ENCODE assay signal across 26 cellular contexts in the genomic region with DNA sequence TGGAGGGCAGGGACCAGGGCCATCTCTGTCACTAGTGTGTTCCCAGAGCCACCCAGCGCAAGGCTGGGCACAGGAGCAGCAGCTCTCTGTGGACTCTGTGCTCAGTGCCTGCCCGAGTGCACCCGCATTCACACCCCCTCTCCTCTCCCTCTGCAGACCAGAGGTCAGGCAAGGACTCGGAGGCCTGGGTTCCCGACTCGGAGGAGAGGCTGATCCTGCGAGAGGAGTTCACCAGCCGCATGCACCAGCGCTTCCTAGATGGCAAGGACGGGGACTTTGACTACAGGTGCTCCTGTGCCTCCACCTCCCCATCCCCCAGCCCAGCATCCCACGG. TPM values are rescaled to one million over a fixed set of nuclear protein-coding genes. Genes with fewer than 3 reads are reported as not detected.
DNase-seq lines count a peak whose midpoint lies in the region; ATAC-seq, FAIRE-seq and TF ChIP-seq lines count a peak whose summit lies in the region.
"Had no signal": no experiment of that assay in that cellular context is flagged by ENCODE, and none has a peak within 500 bp of the region (broad histone marks: within the 10 kb centered on the region; RNA-seq: fewer than 3 reads in every experiment).

No MANE protein-coding gene starts in this region.

- H3K36me3 ChIP-seq in K562 (ENCODE audit: control insufficient read depth, insufficient read depth, low read length): peaks cover 80% of the 10 kb centered on the region
- peaks cover 20% of the 10 kb centered on the region for H3K36me3 ChIP-seq in H7 (replicated peaks; ENCODE audit: control insufficient read depth, insufficient read depth, low read length)

- 100% methylated on average over 1 of the region's 11 CpGs for WGBS in K562 (ENCODE audit: insufficient coverage, low coverage, missing lambda C conversion rate)

- no peak for TF ChIP-seq CTCF in K562 (IDR thresholded peaks at IDR 0.05 in 2 of 3, conservative IDR thresholded peaks at IDR 0.05 in 1 of 3; ENCODE audit: insufficient read depth in 2 of 3, low read depth in 1 of 3, low read length in 3 of 3)
- TF ChIP-seq CTCF in nephron progenitor cell (IDR thresholded peaks at IDR 0.05): no peak

- H3K4me3 ChIP-seq in K562 (no peak overlapping the region), H7 (ENCODE audit: insufficient read depth, low read depth, low read length) (no peak overlapping the region)
- H3K4me3 ChIP-seq: coronary artery, esophagus squamous epithelium, gastrocnemius medialis, hepatocyte, left ventricle myocardium inferior, smooth muscle cell, suprapubic skin had no signal

- peak overlapping the region; percentile 87 for H3K27ac Mint-ChIP-seq in activated T-cell treated with anti-CD3 and anti-CD28 coated beads, Interleukin-2, amount 50 U/mL, for 24 hours
- peak overlapping the region; percentile 64 for H3K27ac Mint-ChIP-seq in nephron progenitor cell
- H3K27ac Mint-ChIP-seq: mesothelial cell of epicardium had no signal

- no peak overlapping the region for H2AFZ ChIP-seq in K562 (ENCODE audit: low read depth, low read length)
- H2AFZ ChIP-seq: hepatocyte had no signal

- peaks cover 24% of the 10 kb centered on the region; the same call in 2 of the 3 replicates for H3K79me2 ChIP-seq in K562 (ENCODE audit: control insufficient read depth, insufficient read depth, low read length)
- H3K79me2 ChIP-seq: hepatocyte had no signal

- no peak for FAIRE-seq in K562 (lab: Jason Lieb, UNC)
- FAIRE-seq: islet of Langerhans, TTC549 had no signal

- peak overlapping the region in 1 of 2 experiments; percentile 59; a peak in 2 of 4 replicates for H3K9ac ChIP-seq in K562 (ENCODE audit: insufficient read depth in 1 of 2, low read depth in 2 of 2, low read length in 2 of 2)

- H3K36me3 Mint-ChIP-seq in activated T-cell treated with anti-CD3 and anti-CD28 coated beads, Interleukin-2, amount 50 U/mL, for 24 hours (ENCODE audit: low read depth): peaks cover 89% of the 10 kb centered on the region
- peaks cover 23% of the 10 kb centered on the region for H3K36me3 Mint-ChIP-seq in activated T-cell treated with anti-CD3 and anti-CD28 coated beads, Interleukin-2, amount 50 U/mL, for 4 hours (ENCODE audit: insufficient read depth)
- peaks cover 30% of the 10 kb centered on the region for H3K36me3 Mint-ChIP-seq in nephron progenitor cell (ENCODE audit: low read depth)

- CTCF ChIA-PET in K562 (lab: Yijun Ruan, JAX; ENCODE audit: low intra/inter-chr PET ratio): no interaction called here

- in situ Hi-C loops in K562 (cut with MboI): loop anchor here (25.0 kb wide), 1 partner anchor 242 kb away; no protein-coding TSS in a partner anchor

- H3K27me3 Mint-ChIP-seq in activated T-cell treated with anti-CD3 and anti-CD28 coated beads, Interleukin-2, amount 50 U/mL, for 24 hours: no peaks in the 10 kb centered on the region
- no peaks in the 10 kb centered on the region for H3K27me3 Mint-ChIP-seq in activated T-cell treated with anti-CD3 and anti-CD28 coated beads, Interleukin-2, amount 50 U/mL, for 4 hours (ENCODE audit: low read depth)
- no peaks in the 10 kb centered on the region for H3K27me3 Mint-ChIP-seq in nephron progenitor cell (ENCODE audit: low read depth, poor library complexity)
- H3K27me3 Mint-ChIP-seq: naive thymus-derived CD4-positive, alpha-beta T cell; T-cell had no signal

- H3K27ac ChIP-seq in K562 (ENCODE audit: extremely low read depth, low read depth, low read length): no peak overlapping the region
- H3K27ac ChIP-seq: gastrocnemius medialis, hepatocyte, left ventricle myocardium inferior, suprapubic skin had no signal

- no TSS peak for BruUV-seq in K562 (replicated peaks; lab: Mats Ljungman, UMichigan)

- intact Hi-C loops in K562 (cut with micrococcal nuclease): loop anchor here (5.0 to 10.0 kb wide), 2 partner anchors 117 to 245 kb away; a partner anchor contains a TSS

- H3K4me1 ChIP-seq in K562 (replicated peaks in 1 of 2; ENCODE audit: control insufficient read depth in 2 of 2, insufficient read depth in 2 of 2, low read length in 2 of 2): peaks cover 38 to 48% of the 10 kb centered on the region in 2 experiments

- H3K9me3 ChIP-seq in K562 (replicated peaks; ENCODE audit: control insufficient read depth, insufficient read depth, low read depth, low read length): no peaks in the 10 kb centered on the region; the same call in 1 of the 2 replicates
- H3K9me3 ChIP-seq: BE2C, esophagus squamous epithelium, gastrocnemius medialis, left ventricle myocardium inferior, suprapubic skin had no signal

- H3K9me3 Mint-ChIP-seq in activated T-cell treated with anti-CD3 and anti-CD28 coated beads, Interleukin-2, amount 50 U/mL, for 24 hours: no peaks in the 10 kb centered on the region
- no peaks in the 10 kb centered on the region for H3K9me3 Mint-ChIP-seq in activated T-cell treated with anti-CD3 and anti-CD28 coated beads, Interleukin-2, amount 50 U/mL, for 4 hours
- H3K9me3 Mint-ChIP-seq in nephron progenitor cell: no peaks in the 10 kb centered on the region
- H3K9me3 Mint-ChIP-seq: T-cell had no signal

- TF ChIP-seq POLR2A in K562 (conservative IDR thresholded peaks at IDR 0.05): peak; percentile 37; the same call in 1 of the 2 replicates

- H3K27me3 ChIP-seq in K562 (ENCODE audit: control insufficient read depth in 2 of 2, insufficient read depth in 2 of 2, low read length in 2 of 2): no peaks in the 10 kb centered on the region
- H3K27me3 ChIP-seq in H7 (ENCODE audit: control insufficient read depth, insufficient read depth, low read length): no peaks in the 10 kb centered on the region
- H3K27me3 ChIP-seq: BE2C, esophagus squamous epithelium, gastrocnemius medialis, hepatocyte, suprapubic skin had no signal

- peaks cover 5% of the 10 kb centered on the region for H3K9me1 ChIP-seq in K562 (ENCODE audit: control insufficient read depth, insufficient read depth, low read length)

- no peak overlapping the region for H3K4me3 Mint-ChIP-seq in activated T-cell treated with anti-CD3 and anti-CD28 coated beads, Interleukin-2, amount 50 U/mL, for 24 hours
- H3K4me3 Mint-ChIP-seq in activated T-cell treated with anti-CD3 and anti-CD28 coated beads, Interleukin-2, amount 50 U/mL, for 4 hours: no peak overlapping the region
- H3K4me3 Mint-ChIP-seq in nephron progenitor cell: no peak overlapping the region
- H3K4me3 Mint-ChIP-seq: mesothelial cell of epicardium; naive thymus-derived CD4-positive, alpha-beta T cell; T-cell had no signal

- POLR2A ChIA-PET in K562 (lab: Yijun Ruan, JAX): interaction anchor here (0.7 kb wide), 1 partner anchor 15 kb away, joined by 3 read pairs; no protein-coding TSS in a partner anchor

- TF ChIP-seq EP300 in K562 (IDR thresholded peaks at IDR 0.05; ENCODE audit: low read length): no peak

- peaks cover 38% of the 10 kb centered on the region for H3K4me1 Mint-ChIP-seq in activated T-cell treated with anti-CD3 and anti-CD28 coated beads, Interleukin-2, amount 50 U/mL, for 24 hours (ENCODE audit: low read depth)
- peaks cover 24% of the 10 kb centered on the region for H3K4me1 Mint-ChIP-seq in activated T-cell treated with anti-CD3 and anti-CD28 coated beads, Interleukin-2, amount 50 U/mL, for 4 hours (ENCODE audit: low read depth)
- peaks cover 60% of the 10 kb centered on the region for H3K4me1 Mint-ChIP-seq in nephron progenitor cell

- H3K4me2 ChIP-seq in K562 (ENCODE audit: insufficient read depth, low read length): no peak overlapping the region
- H3K4me2 ChIP-seq: hepatocyte, smooth muscle cell had no signal

- peaks cover 6% of the 10 kb centered on the region; the same call in 1 of the 2 replicates for H4K20me1 ChIP-seq in K562 (replicated peaks; ENCODE audit: control insufficient read depth, insufficient read depth, low read length)

- no peak for TF ChIP-seq RAD21 in K562 (CRISPR knock-in tag; conservative IDR thresholded peaks at IDR 0.05 in 1 of 2, IDR thresholded peaks at IDR 0.05 in 1 of 2)

- ATAC-seq in activated T-cell treated with anti-CD3 and anti-CD28 coated beads, Interleukin-2, amount 50 U/mL, for 4 hours: no peak
- no peak for ATAC-seq in K562
- ATAC-seq: activated CD4-positive, CD25-positive, alpha-beta regulatory T cell treated with anti-CD3 and anti-CD28 coated beads, Interleukin-2, amount 50 U/mL, for 24 hours; gastrocnemius medialis; naive thymus-derived CD4-positive, alpha-beta T cell; Panc1 had no signal

- no peak for DNase-seq in activated T-cell treated with anti-CD3 and anti-CD28 coated beads, Interleukin-2, amount 50 U/mL, for 24 hours
- no peak for DNase-seq in activated T-cell treated with anti-CD3 and anti-CD28 coated beads, Interleukin-2, amount 50 U/mL, for 4 hours
- DNase-seq in K562 (ENCODE audit: extremely low read depth in 1 of 4, low spot score in 3 of 4) (no peak), nephron progenitor cell (no peak), NCI-H1694 treated with DMSO at 0.1 percent for 48 hours (lab: John Stamatoyannopoulos, UW) (no peak), H7 (no peak)
- DNase-seq: BE2C; COR-L47; esophagus squamous epithelium; gastrocnemius medialis; KG1; left ventricle myocardium inferior; naive thymus-derived CD4-positive, alpha-beta T cell; NCI-H146; NCI-H2171; NCI-H510A treated with DMSO at 0.1 percent for 48 hours; T-cell had no signal

RNA-seq across cellular contexts. Expression of a gene that starts 10.2 kb away (rescaled TPM):
- total RNA-seq in activated T-cell treated with anti-CD3 and anti-CD28 coated beads, Interleukin-2, amount 50 U/mL, for 4 hours: 10 to 100 TPM; 33.8 to 40.5 (median 35.1) TPM
- total RNA-seq in K562 (2011; cell fraction: chromatin; rRNA removed; ENCODE audit: low replicate concordance): 9.7 and 23.9 TPM in 2 replicates
- 14.2 and 16.3 TPM in 2 replicates for total RNA-seq in K562 (2011; cell fraction: nucleolus; rRNA removed)
- total RNA-seq in K562 (2011; cell fraction: nucleoplasm; rRNA removed): 17.3 and 25.1 TPM in 2 replicates
- total RNA-seq in K562 (2014; rRNA removed) (8.0 and 10.8 TPM in 2 replicates), K562 (2014; rRNA removed; fragmentation: Illumina TruSeq; extraction: Trizol) (2.2 and 3.3 TPM in 2 replicates), K562 (2015; rRNA removed; fragmentation: Illumina TruSeq; extraction: Trizol) (5.5 and 7.0 TPM in 2 replicates), K562 (2021) (16.5 and 18.0 TPM in 2 replicates)
- polyA plus RNA-seq in K562 (2011; rRNA removed) (3.6 and 5.0 TPM in 2 replicates), K562 (2014; fragmentation: Illumina TruSeq; extraction: Trizol) (9.8 and 13.2 TPM in 2 replicates), K562 (2014; fragmentation: Nextera tagmentation; extraction: Ambion mirVana) (under 1 TPM; 0.60 to 0.79 TPM), K562 (2014; rRNA removed) (8.8 and 11.3 TPM in 2 replicates)
- 6.2 and 8.2 TPM in 2 replicates for polyA plus RNA-seq in K562 (2011; cell fraction: cytosol; rRNA removed)
- 4.3 and 6.3 TPM in 2 replicates for polyA plus RNA-seq in K562 (2011; cell fraction: nucleus; rRNA removed)
- polyA plus RNA-seq in K562 (2012): 10.0 and 27.9 TPM in 2 replicates
- 3.7 and 4.4 TPM in 2 replicates for polyA minus RNA-seq in K562 (2011; rRNA and poly(A)+ RNA removed)
- polyA minus RNA-seq in K562 (2011; cell fraction: cytosol; rRNA and poly(A)+ RNA removed): 3.2 and 4.2 TPM in 2 replicates
- 6.8 and 8.3 TPM in 2 replicates for polyA minus RNA-seq in K562 (2011; cell fraction: nucleus; rRNA and poly(A)+ RNA removed)
- 19.6 and 20.8 TPM in 2 replicates for total RNA-seq in H7 (2014; rRNA removed; shearing (Covaris generic))

RNA-seq across cellular contexts. Expression of a gene that starts 33.6 kb away (rescaled TPM):
- total RNA-seq in activated T-cell treated with anti-CD3 and anti-CD28 coated beads, Interleukin-2, amount 50 U/mL, for 4 hours: 100 to 1,000 TPM; 134 to 168 (median 142) TPM
- 64.3 and 157 TPM in 2 replicates for total RNA-seq in K562 (2011; cell fraction: chromatin; rRNA removed; ENCODE audit: low replicate concordance)
- 136 and 144 TPM in 2 replicates for total RNA-seq in K562 (2011; cell fraction: nucleolus; rRNA removed)
- 124 and 158 TPM in 2 replicates for total RNA-seq in K562 (2011; cell fraction: nucleoplasm; rRNA removed)
- total RNA-seq in K562 (2014; rRNA removed) (18.6 and 25.8 TPM in 2 replicates), K562 (2014; rRNA removed; fragmentation: Illumina TruSeq; extraction: Trizol) (10.4 and 12.3 TPM in 2 replicates), K562 (2015; rRNA removed; fragmentation: Illumina TruSeq; extraction: Trizol) (14.7 and 17.2 TPM in 2 replicates), K562 (2021) (131 and 159 TPM in 2 replicates)
- polyA plus RNA-seq in K562 (2011; rRNA removed) (11.8 and 13.4 TPM in 2 replicates), K562 (2014; fragmentation: Illumina TruSeq; extraction: Trizol) (45.7 and 64.4 TPM in 2 replicates), K562 (2014; fragmentation: Nextera tagmentation; extraction: Ambion mirVana) (under 1 TPM; 0.24 to 0.77 TPM), K562 (2014; rRNA removed) (35.2 and 37.8 TPM in 2 replicates)
- polyA plus RNA-seq in K562 (2011; cell fraction: cytosol; rRNA removed): 15.8 and 29.1 TPM in 2 replicates
- 32.7 and 67.7 TPM in 2 replicates for polyA plus RNA-seq in K562 (2011; cell fraction: nucleus; rRNA removed)
- polyA plus RNA-seq in K562 (2012): 114 and 117 TPM in 2 replicates
- 8.5 and 9.4 TPM in 2 replicates for polyA minus RNA-seq in K562 (2011; rRNA and poly(A)+ RNA removed)
- polyA minus RNA-seq in K562 (2011; cell fraction: cytosol; rRNA and poly(A)+ RNA removed): 77.3 and 101 TPM in 2 replicates
- 19.0 and 20.9 TPM in 2 replicates for polyA minus RNA-seq in K562 (2011; cell fraction: nucleus; rRNA and poly(A)+ RNA removed)
- 8.6 and 11.6 TPM in 2 replicates for total RNA-seq in H7 (2014; rRNA removed; shearing (Covaris generic))

RNA-seq across cellular contexts. Expression of a gene that starts 43.8 kb away (rescaled TPM):
- 1 to 10 TPM; 5.4 to 5.7 (median 5.7) TPM for total RNA-seq in activated T-cell treated with anti-CD3 and anti-CD28 coated beads, Interleukin-2, amount 50 U/mL, for 4 hours
- total RNA-seq in K562 (2011; cell fraction: chromatin; rRNA removed; ENCODE audit: low replicate concordance): 2.5 and 4.1 TPM in 2 replicates
- total RNA-seq in K562 (2011; cell fraction: nucleolus; rRNA removed): 2.6 and 4.3 TPM in 2 replicates
- total RNA-seq in K562 (2011; cell fraction: nucleoplasm; rRNA removed): 2.5 and 2.7 TPM in 2 replicates
- total RNA-seq in K562 (2014; rRNA removed) (3.5 and 6.7 TPM in 2 replicates), K562 (2014; rRNA removed; fragmentation: Illumina TruSeq; extraction: Trizol) (0.54 and 1.6 TPM in 2 replicates), K562 (2015; rRNA removed; fragmentation: Illumina TruSeq; extraction: Trizol) (5.2 and 5.5 TPM in 2 replicates), K562 (2021) (6.0 and 6.9 TPM in 2 replicates)
- polyA plus RNA-seq in K562 (2011; rRNA removed) (2.8 and 5.8 TPM in 2 replicates), K562 (2014; fragmentation: Illumina TruSeq; extraction: Trizol) (2.2 and 3.4 TPM in 2 replicates), K562 (2014; fragmentation: Nextera tagmentation; extraction: Ambion mirVana) (1 to 10 TPM in 1 of 2 experiments, under 1 TPM in 1; 0.83 to 1.4 TPM), K562 (2014; rRNA removed) (3.4 and 3.5 TPM in 2 replicates)
- polyA plus RNA-seq in K562 (2011; cell fraction: cytosol; rRNA removed): 5.3 and 10.7 TPM in 2 replicates
- 5.0 and 5.1 TPM in 2 replicates for polyA plus RNA-seq in K562 (2011; cell fraction: nucleus; rRNA removed)
- polyA plus RNA-seq in K562 (2012): 9.2 and 11.3 TPM in 2 replicates
- 0.69 and 0.84 TPM in 2 replicates for polyA minus RNA-seq in K562 (2011; rRNA and poly(A)+ RNA removed)
- polyA minus RNA-seq in K562 (2011; cell fraction: cytosol; rRNA and poly(A)+ RNA removed): 2.3 and 2.5 TPM in 2 replicates
- 1.9 and 2.3 TPM in 2 replicates for polyA minus RNA-seq in K562 (2011; cell fraction: nucleus; rRNA and poly(A)+ RNA removed)
- 1.1 and 2.9 TPM in 2 replicates for total RNA-seq in H7 (2014; rRNA removed; shearing (Covaris generic))

RNA-seq across cellular contexts. Expression of a gene that starts 56.0 kb away (rescaled TPM):
- 100 to 1,000 TPM; 224 to 248 (median 238) TPM for total RNA-seq in activated T-cell treated with anti-CD3 and anti-CD28 coated beads, Interleukin-2, amount 50 U/mL, for 4 hours
- total RNA-seq in K562 (2011; cell fraction: chromatin; rRNA removed; ENCODE audit: low replicate concordance): 232 and 237 TPM in 2 replicates
- total RNA-seq in K562 (2011; cell fraction: nucleolus; rRNA removed): 95.1 and 105 TPM in 2 replicates
- 117 and 149 TPM in 2 replicates for total RNA-seq in K562 (2011; cell fraction: nucleoplasm; rRNA removed)
- total RNA-seq in K562 (2014; rRNA removed) (85.0 and 99.3 TPM in 2 replicates), K562 (2014; rRNA removed; fragmentation: Illumina TruSeq; extraction: Trizol) (69.9 and 78.2 TPM in 2 replicates), K562 (2015; rRNA removed; fragmentation: Illumina TruSeq; extraction: Trizol) (85.9 and 88.7 TPM in 2 replicates), K562 (2021) (196 and 211 TPM in 2 replicates)
- polyA plus RNA-seq in K562 (2011; rRNA removed) (39.2 and 59.3 TPM in 2 replicates), K562 (2014; fragmentation: Illumina TruSeq; extraction: Trizol) (138 and 160 TPM in 2 replicates), K562 (2014; fragmentation: Nextera tagmentation; extraction: Ambion mirVana) (1 to 10 TPM; 7.3 to 9.4 TPM), K562 (2014; rRNA removed) (93.8 and 107 TPM in 2 replicates)
- 36.1 and 60.0 TPM in 2 replicates for polyA plus RNA-seq in K562 (2011; cell fraction: cytosol; rRNA removed)
- 43.7 and 55.9 TPM in 2 replicates for polyA plus RNA-seq in K562 (2011; cell fraction: nucleus; rRNA removed)
- 121 and 132 TPM in 2 replicates for polyA plus RNA-seq in K562 (2012)
- polyA minus RNA-seq in K562 (2011; rRNA and poly(A)+ RNA removed): 53.3 and 64.4 TPM in 2 replicates
- polyA minus RNA-seq in K562 (2011; cell fraction: cytosol; rRNA and poly(A)+ RNA removed): 50.4 and 56.1 TPM in 2 replicates
- polyA minus RNA-seq in K562 (2011; cell fraction: nucleus; rRNA and poly(A)+ RNA removed): 40.3 and 68.6 TPM in 2 replicates
- 178 and 194 TPM in 2 replicates for total RNA-seq in H7 (2014; rRNA removed; shearing (Covaris generic))

RNA-seq across cellular contexts. Expression of a gene that starts 56.2 kb away (rescaled TPM):
- 1 to 10 TPM; 1.2 to 2.4 (median 1.5) TPM for total RNA-seq in activated T-cell treated with anti-CD3 and anti-CD28 coated beads, Interleukin-2, amount 50 U/mL, for 4 hours
- total RNA-seq in K562 (2011; cell fraction: chromatin; rRNA removed; ENCODE audit: low replicate concordance): 24.4 and 50.0 TPM in 2 replicates
- total RNA-seq in K562 (2011; cell fraction: nucleolus; rRNA removed): 29.5 and 29.9 TPM in 2 replicates
- 34.4 and 41.6 TPM in 2 replicates for total RNA-seq in K562 (2011; cell fraction: nucleoplasm; rRNA removed)
- total RNA-seq in K562 (2014; rRNA removed): 2.8 and 4.3 TPM in 2 replicates
- 1.5 and 1.6 TPM in 2 replicates for total RNA-seq in K562 (2014; rRNA removed; fragmentation: Illumina TruSeq; extraction: Trizol)
- total RNA-seq in K562 (2015; rRNA removed; fragmentation: Illumina TruSeq; extraction: Trizol): 1.7 and 1.8 TPM in 2 replicates
- 2.3 and 2.7 TPM in 2 replicates for total RNA-seq in K562 (2021)
- polyA plus RNA-seq in K562 (2011; rRNA removed): 3.0 and 3.9 TPM in 2 replicates
- polyA plus RNA-seq in K562 (2011; cell fraction: cytosol; rRNA removed): 2.3 and 3.1 TPM in 2 replicates
- 18.6 and 23.2 TPM in 2 replicates for polyA plus RNA-seq in K562 (2011; cell fraction: nucleus; rRNA removed)
- 2.8 and 6.9 TPM in 2 replicates for polyA plus RNA-seq in K562 (2012)
- polyA plus RNA-seq in K562 (2014; fragmentation: Illumina TruSeq; extraction: Trizol): 3.0 and 3.1 TPM in 2 replicates
- 1 to 10 TPM; 1.2 to 1.8 TPM for polyA plus RNA-seq in K562 (2014; fragmentation: Nextera tagmentation; extraction: Ambion mirVana)
- polyA plus RNA-seq in K562 (2014; rRNA removed): 3.1 and 5.2 TPM in 2 replicates
- 1.9 and 2.4 TPM in 2 replicates for polyA minus RNA-seq in K562 (2011; rRNA and poly(A)+ RNA removed)
- 2.0 and 3.7 TPM in 2 replicates for polyA minus RNA-seq in K562 (2011; cell fraction: cytosol; rRNA and poly(A)+ RNA removed)
- polyA minus RNA-seq in K562 (2011; cell fraction: nucleus; rRNA and poly(A)+ RNA removed): 5.4 and 6.3 TPM in 2 replicates
- 8.4 and 13.3 TPM in 2 replicates for total RNA-seq in H7 (2014; rRNA removed; shearing (Covaris generic))
